In the genomic region with DNA sequence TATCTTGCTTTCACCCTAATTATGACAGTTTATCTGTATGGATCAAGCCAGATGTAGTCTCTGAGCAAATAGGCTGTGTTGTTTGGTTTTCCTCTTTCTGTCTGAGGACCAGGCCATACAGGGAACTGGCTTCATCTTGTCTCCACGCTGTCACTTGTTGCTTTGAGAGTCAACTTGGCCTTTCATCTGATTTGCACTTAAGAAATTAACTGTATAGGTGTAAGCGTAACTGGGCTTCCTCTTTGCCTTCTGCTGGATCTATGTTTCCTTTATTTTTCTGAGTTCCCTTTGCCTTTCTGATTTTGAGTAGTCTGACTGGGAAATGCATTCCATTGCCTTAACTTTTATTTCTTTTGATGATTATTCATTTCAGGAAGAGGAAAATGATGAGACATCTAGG, we compare ENCODE assay signal across 1 cellular context.
A peak's percentile ranks its signal among the peaks of the same experiment; 100 is the strongest.
TF ChIP-seq lines count a peak whose summit lies in the region.

No MANE protein-coding gene starts in this region.

TF ChIP-seq in HEK293, 187 proteins besides CTCF, POLR2A, EP300 and RAD21:
- TF ChIP-seq, protein P1, sequence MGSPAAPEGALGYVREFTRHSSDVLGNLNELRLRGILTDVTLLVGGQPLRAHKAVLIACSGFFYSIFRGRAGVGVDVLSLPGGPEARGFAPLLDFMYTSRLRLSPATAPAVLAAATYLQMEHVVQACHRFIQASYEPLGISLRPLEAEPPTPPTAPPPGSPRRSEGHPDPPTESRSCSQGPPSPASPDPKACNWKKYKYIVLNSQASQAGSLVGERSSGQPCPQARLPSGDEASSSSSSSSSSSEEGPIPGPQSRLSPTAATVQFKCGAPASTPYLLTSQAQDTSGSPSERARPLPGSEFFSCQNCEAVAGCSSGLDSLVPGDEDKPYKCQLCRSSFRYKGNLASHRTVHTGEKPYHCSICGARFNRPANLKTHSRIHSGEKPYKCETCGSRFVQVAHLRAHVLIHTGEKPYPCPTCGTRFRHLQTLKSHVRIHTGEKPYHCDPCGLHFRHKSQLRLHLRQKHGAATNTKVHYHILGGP (tag by site-specific recombination; IDR thresholded peaks at IDR 0.05) = no peak
- TF ChIP-seq, protein P2, sequence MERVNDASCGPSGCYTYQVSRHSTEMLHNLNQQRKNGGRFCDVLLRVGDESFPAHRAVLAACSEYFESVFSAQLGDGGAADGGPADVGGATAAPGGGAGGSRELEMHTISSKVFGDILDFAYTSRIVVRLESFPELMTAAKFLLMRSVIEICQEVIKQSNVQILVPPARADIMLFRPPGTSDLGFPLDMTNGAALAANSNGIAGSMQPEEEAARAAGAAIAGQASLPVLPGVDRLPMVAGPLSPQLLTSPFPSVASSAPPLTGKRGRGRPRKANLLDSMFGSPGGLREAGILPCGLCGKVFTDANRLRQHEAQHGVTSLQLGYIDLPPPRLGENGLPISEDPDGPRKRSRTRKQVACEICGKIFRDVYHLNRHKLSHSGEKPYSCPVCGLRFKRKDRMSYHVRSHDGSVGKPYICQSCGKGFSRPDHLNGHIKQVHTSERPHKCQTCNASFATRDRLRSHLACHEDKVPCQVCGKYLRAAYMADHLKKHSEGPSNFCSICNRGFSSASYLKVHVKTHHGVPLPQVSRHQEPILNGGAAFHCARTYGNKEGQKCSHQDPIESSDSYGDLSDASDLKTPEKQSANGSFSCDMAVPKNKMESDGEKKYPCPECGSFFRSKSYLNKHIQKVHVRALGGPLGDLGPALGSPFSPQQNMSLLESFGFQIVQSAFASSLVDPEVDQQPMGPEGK (tag by site-specific recombination; IDR thresholded peaks at IDR 0.05) = no peak
- no peak for TF ChIP-seq SP3 (tag by site-specific recombination; IDR thresholded peaks at IDR 0.05)
- no peak for TF ChIP-seq ZNF121 (tag by site-specific recombination; IDR thresholded peaks at IDR 0.05)
- peak; percentile 67 for TF ChIP-seq SCRT2 (tag by site-specific recombination; IDR thresholded peaks at IDR 0.05)
TF ChIP-seq in HEK293: peak in this region for 1.
